In genomic region chr7:99500637-99501009, GRCh38 we compare ENCODE assay signal across 8 cellular contexts. TPM values are rescaled to one million over a fixed set of nuclear protein-coding genes. Genes with fewer than 3 reads are reported as not detected.
A peak's percentile ranks its signal among the peaks of the same experiment; 100 is the strongest.
DNase-seq lines count a peak whose midpoint lies in the region; ATAC-seq and TF ChIP-seq lines count a peak whose summit lies in the region.

No MANE protein-coding gene starts in this region.

- WGBS in sigmoid colon, 2 donors = 51 to 54% methylated on average over 16 of the region's 16 CpGs

- peak overlapping the region; percentile 66 for H3K4me3 ChIP-seq in GM12864 (ENCODE audit: low read depth, low read length)
- H3K4me3 ChIP-seq in foreskin fibroblast (ENCODE audit: low read depth in 1 of 2, low read length in 2 of 2) = peak overlapping the region; percentile 100
- peak overlapping the region; percentile 83 to 88 (median 86) for H3K4me3 ChIP-seq in sigmoid colon

- peak overlapping the region; percentile 88 for H3K27ac ChIP-seq in VCaP
- H3K27ac ChIP-seq in sigmoid colon = peak overlapping the region; percentile 96 to 98 (median 97)

- no peak for TF ChIP-seq EP300 in sigmoid colon (IDR thresholded peaks at IDR 0.05)

- H3K27me3 ChIP-seq in sigmoid colon = no peaks in the 10 kb centered on the region

- peaks cover 0 to 43% (median 33%) of the 10 kb centered on the region in 4 donors for H3K4me1 ChIP-seq in sigmoid colon

- intact Hi-C loops in sigmoid colon (cut with DNase I) = loop anchor here (5.0 to 10.0 kb wide), 2 partner anchors 117 to 356 kb away; partner anchors contain the start of genes SMURF1 and ZSCAN25

- no peak for ATAC-seq in esophagus mucosa

- TF ChIP-seq CTCF in GM12864 (IDR thresholded peaks at IDR 0.05; ENCODE audit: low read depth, low read length, missing control alignments) (no peak), VCaP (conservative IDR thresholded peaks at IDR 0.05) (no peak), foreskin fibroblast (IDR thresholded peaks at IDR 0.05; ENCODE audit: low read depth, low read length) (no peak), sigmoid colon (IDR thresholded peaks at IDR 0.05) (no peak)

- DNase-seq in GM12864 (ENCODE audit: low read depth) (no peak), foreskin fibroblast (no peak), sigmoid colon (peak; percentile 56), HPDE6-E6E7 (ENCODE audit: extremely low spot score) (no peak), NCI-H524 treated with DMSO at 0.1 percent for 48 hours (lab: John Stamatoyannopoulos, UW) (no peak), OCI-M1 (lab: John Stamatoyannopoulos, UW) (no peak)

- H3K9me3 ChIP-seq in sigmoid colon = no peaks in the 10 kb centered on the region

- H3K36me3 ChIP-seq in sigmoid colon = peaks cover 7 to 30% (median 14%) of the 10 kb centered on the region in 4 donors

- TF ChIP-seq POLR2A in sigmoid colon (IDR thresholded peaks at IDR 0.05) = no peak

RNA-seq across cellular contexts. Expression of gene ZNF394, which starts 0.5 kb away (rescaled TPM):
- total RNA-seq in sigmoid colon (10 to 100 TPM; 29.4 to 38.8 (median 34.6) TPM), esophagus mucosa (15.4 TPM)
- polyA plus RNA-seq in sigmoid colon = 10 to 100 TPM; 19.2 to 25.5 (median 19.2) TPM

RNA-seq across cellular contexts. Expression of gene ZKSCAN5, which starts 3.8 kb away (rescaled TPM):
- total RNA-seq in sigmoid colon (10 to 100 TPM in 1 of 4 donors, 1 to 10 TPM in 3; 7.7 to 12.5 (median 8.4) TPM), esophagus mucosa (3.3 TPM)
- polyA plus RNA-seq in sigmoid colon = 1 to 10 TPM; 3.0 to 4.9 (median 3.0) TPM

RNA-seq across cellular contexts. Expression of gene ZNF789, which starts 27.9 kb away (rescaled TPM):
- 10 to 100 TPM in 1 of 4 donors, 1 to 10 TPM in 3; 4.3 to 10.5 (median 7.0) TPM for total RNA-seq in sigmoid colon
- polyA plus RNA-seq in sigmoid colon = 10 to 100 TPM in 1 of 3 donors, 1 to 10 TPM in 2; 3.7 to 17.4 (median 6.0) TPM
- 4.2 TPM for total RNA-seq in esophagus mucosa

RNA-seq across cellular contexts. Expression of gene ATP5MF, which starts 34.7 kb away (rescaled TPM):
- total RNA-seq in sigmoid colon = 1,000 to 10,000 TPM in 1 of 4 donors, 100 to 1,000 TPM in 3; 550 to 1,502 (median 722) TPM
- 1,000 to 10,000 TPM; 1,517 to 2,013 (median 1,625) TPM for polyA plus RNA-seq in sigmoid colon
- total RNA-seq in esophagus mucosa = 409 TPM

RNA-seq across cellular contexts. Expression of gene FAM200A, which starts 51.3 kb away (rescaled TPM):
- total RNA-seq in sigmoid colon = 1 to 10 TPM; 2.3 to 6.4 (median 4.6) TPM
- 1 to 10 TPM; 1.8 to 3.1 (median 2.4) TPM for polyA plus RNA-seq in sigmoid colon
- 3.3 TPM for total RNA-seq in esophagus mucosa
